ENCODE assay signal across 10 cellular contexts in genomic region chr6:15776458-15776980, GRCh38.
DNase-seq lines count a peak whose midpoint lies in the region; ATAC-seq and TF ChIP-seq lines count a peak whose summit lies in the region.
"Had no signal": no experiment of that assay in that cellular context is flagged by ENCODE, and none has a peak within 500 bp of the region (broad histone marks: within the 10 kb centered on the region; RNA-seq: fewer than 3 reads in every experiment).

No MANE protein-coding gene starts in this region.

- in situ Hi-C loops in HAP-1 (cut with MboI; ENCODE audit: low sequenced_read_pairs): no loop called here

- peak overlapping the region; percentile 83 for H3K27ac Mint-ChIP-seq in activated CD8-positive, alpha-beta T cell treated with anti-CD3 and anti-CD28 coated beads for 36 hours
- H3K27ac Mint-ChIP-seq in activated CD8-positive, alpha-beta T cell treated with anti-CD3 and anti-CD28 coated beads, Interleukin-2, amount 10 ng/mL, durations not matched to agents 7 days and 5 days: no peak overlapping the region
- peak overlapping the region; percentile 78 for H3K27ac Mint-ChIP-seq in activated T-helper 1 cell treated with anti-CD3 and anti-CD28 coated beads, Interleukin-12 subunit alpha, Interleukin-12 subunit beta, Interleukin-2, Interleukin-4 antibody, amounts not matched to agents 30 ng/mL and 10 ng/mL and 1 ng/mL, durations not matched to agents 14 hours and 24 hours and 36 hours
- no peak overlapping the region for H3K27ac Mint-ChIP-seq in naive thymus-derived CD8-positive, alpha-beta T cell
- H3K27ac Mint-ChIP-seq: GM23338 had no signal

- CTCF ChIA-PET in activated CD8-positive, alpha-beta T cell treated with anti-CD3 and anti-CD28 coated beads for 36 hours (lab: Charles Lee): interaction anchor here (0.9 to 1.2 kb wide), 6 partner anchors 9 to 352 kb away, joined by 3 to 4 read pairs (median 3); partner anchors contain the start of gene MYLIP
- CTCF ChIA-PET in activated CD8-positive, alpha-beta T cell treated with anti-CD3 and anti-CD28 coated beads, Interleukin-2, amount 10 ng/mL, durations not matched to agents 7 days and 5 days (lab: Charles Lee): interaction anchor here (0.6 to 2.3 kb wide), 3 partner anchors 85 to 406 kb away, joined by 3 to 8 read pairs (median 3); no protein-coding TSS in a partner anchor

- H3K9me3 ChIP-seq in HAP-1: no peaks in the 10 kb centered on the region

- DNase-seq in activated CD8-positive, alpha-beta T cell treated with anti-CD3 and anti-CD28 coated beads for 36 hours: peak; percentile 58
- no peak for DNase-seq in activated CD8-positive, alpha-beta T cell treated with anti-CD3 and anti-CD28 coated beads, Interleukin-2, amount 10 ng/mL, durations not matched to agents 7 days and 5 days
- DNase-seq in activated T-helper 1 cell treated with anti-CD3 and anti-CD28 coated beads, Interleukin-12 subunit alpha, Interleukin-12 subunit beta, Interleukin-2, Interleukin-4 antibody, amounts not matched to agents 30 ng/mL and 10 ng/mL and 1 ng/mL, durations not matched to agents 14 hours and 24 hours and 36 hours (ENCODE audit: low spot score): peak; percentile 21
- DNase-seq in stimulated activated CD8-positive, alpha-beta memory T cell treated with anti-CD3 and anti-CD28 coated beads, Interleukin-15, amount 100 ng/mL, for 48 hours (ENCODE audit: low read depth in 2 of 2): peak; percentile 2 to 40
- DNase-seq in naive thymus-derived CD8-positive, alpha-beta T cell: no peak
- no peak for DNase-seq in epidermal melanocyte (ENCODE audit: insufficient read length, low spot score)
- no peak for DNase-seq in HAP-1 (ENCODE audit: low spot score in 2 of 2)
- DNase-seq: PC-9 had no signal

- H3K27me3 ChIP-seq in HAP-1 (ENCODE audit: low read depth): no peaks in the 10 kb centered on the region

- H3K36me3 Mint-ChIP-seq in activated CD8-positive, alpha-beta T cell treated with anti-CD3 and anti-CD28 coated beads for 36 hours (ENCODE audit: low read depth): no peaks in the 10 kb centered on the region
- no peaks in the 10 kb centered on the region for H3K36me3 Mint-ChIP-seq in activated CD8-positive, alpha-beta T cell treated with anti-CD3 and anti-CD28 coated beads, Interleukin-2, amount 10 ng/mL, durations not matched to agents 7 days and 5 days (ENCODE audit: low read depth)
- peaks cover 2% of the 10 kb centered on the region for H3K36me3 Mint-ChIP-seq in activated T-helper 1 cell treated with anti-CD3 and anti-CD28 coated beads, Interleukin-12 subunit alpha, Interleukin-12 subunit beta, Interleukin-2, Interleukin-4 antibody, amounts not matched to agents 30 ng/mL and 10 ng/mL and 1 ng/mL, durations not matched to agents 14 hours and 24 hours and 36 hours (ENCODE audit: low read depth)
- no peaks in the 10 kb centered on the region for H3K36me3 Mint-ChIP-seq in naive thymus-derived CD8-positive, alpha-beta T cell

- no peaks in the 10 kb centered on the region for H3K36me3 ChIP-seq in HAP-1 (replicated peaks)

- peaks cover 42% of the 10 kb centered on the region for H3K4me1 Mint-ChIP-seq in activated CD8-positive, alpha-beta T cell treated with anti-CD3 and anti-CD28 coated beads for 36 hours (ENCODE audit: low read depth)
- peaks cover 5% of the 10 kb centered on the region for H3K4me1 Mint-ChIP-seq in activated CD8-positive, alpha-beta T cell treated with anti-CD3 and anti-CD28 coated beads, Interleukin-2, amount 10 ng/mL, durations not matched to agents 7 days and 5 days (ENCODE audit: low read depth)
- peaks cover 46% of the 10 kb centered on the region for H3K4me1 Mint-ChIP-seq in activated T-helper 1 cell treated with anti-CD3 and anti-CD28 coated beads, Interleukin-12 subunit alpha, Interleukin-12 subunit beta, Interleukin-2, Interleukin-4 antibody, amounts not matched to agents 30 ng/mL and 10 ng/mL and 1 ng/mL, durations not matched to agents 14 hours and 24 hours and 36 hours (ENCODE audit: low read depth)
- H3K4me1 Mint-ChIP-seq in naive thymus-derived CD8-positive, alpha-beta T cell: no peaks in the 10 kb centered on the region

- ATAC-seq in activated CD8-positive, alpha-beta T cell treated with anti-CD3 and anti-CD28 coated beads for 36 hours: peak; percentile 86
- no peak for ATAC-seq in activated CD8-positive, alpha-beta T cell treated with anti-CD3 and anti-CD28 coated beads, Interleukin-2, amount 10 ng/mL, durations not matched to agents 7 days and 5 days
- ATAC-seq in HG02759 (IDR thresholded peaks at IDR 0.05; ENCODE audit: unreplicated experiment): peak; percentile 73
- ATAC-seq in naive thymus-derived CD8-positive, alpha-beta T cell: no peak
- ATAC-seq: GM23338 had no signal

- POLR2A ChIA-PET in activated CD8-positive, alpha-beta T cell treated with anti-CD3 and anti-CD28 coated beads for 36 hours (lab: Charles Lee): interaction anchor here (1.0 kb wide), 2 partner anchors 84 to 352 kb away, joined by 3 read pairs; partner anchors contain the start of gene MYLIP
- POLR2A ChIA-PET in activated CD8-positive, alpha-beta T cell treated with anti-CD3 and anti-CD28 coated beads, Interleukin-2, amount 10 ng/mL, durations not matched to agents 7 days and 5 days (lab: Charles Lee): no interaction called here
- POLR2A ChIA-PET in naive thymus-derived CD8-positive, alpha-beta T cell (lab: Charles Lee): no interaction called here

- intact Hi-C loops in activated CD8-positive, alpha-beta T cell treated with anti-CD3 and anti-CD28 coated beads for 36 hours (cut with micrococcal nuclease): no loop called here
- intact Hi-C loops in activated T-helper 1 cell treated with anti-CD3 and anti-CD28 coated beads, Interleukin-12 subunit alpha, Interleukin-12 subunit beta, Interleukin-2, Interleukin-4 antibody, amounts not matched to agents 30 ng/mL and 10 ng/mL and 1 ng/mL, durations not matched to agents 14 hours and 24 hours and 36 hours (cut with micrococcal nuclease): loop anchor here (1.0 to 10.0 kb wide), 14 partner anchors 61 to 988 kb away; partner anchors contain the start of gene ATXN1

- peaks cover 6% of the 10 kb centered on the region for H3K4me1 ChIP-seq in HAP-1

- H3K4me3 ChIP-seq in HAP-1: no peak overlapping the region
- H3K4me3 ChIP-seq: GM23338, PC-9 had no signal

- H3K27me3 Mint-ChIP-seq in activated CD8-positive, alpha-beta T cell treated with anti-CD3 and anti-CD28 coated beads for 36 hours: peaks cover 2% of the 10 kb centered on the region
- H3K27me3 Mint-ChIP-seq in activated CD8-positive, alpha-beta T cell treated with anti-CD3 and anti-CD28 coated beads, Interleukin-2, amount 10 ng/mL, durations not matched to agents 7 days and 5 days (ENCODE audit: low read depth): no peaks in the 10 kb centered on the region
- no peaks in the 10 kb centered on the region for H3K27me3 Mint-ChIP-seq in activated T-helper 1 cell treated with anti-CD3 and anti-CD28 coated beads, Interleukin-12 subunit alpha, Interleukin-12 subunit beta, Interleukin-2, Interleukin-4 antibody, amounts not matched to agents 30 ng/mL and 10 ng/mL and 1 ng/mL, durations not matched to agents 14 hours and 24 hours and 36 hours (ENCODE audit: insufficient read depth)
- H3K27me3 Mint-ChIP-seq in naive thymus-derived CD8-positive, alpha-beta T cell: peaks cover 0 to 6% (median 0%) of the 10 kb centered on the region in 5 donors

- H3K4me3 Mint-ChIP-seq in activated CD8-positive, alpha-beta T cell treated with anti-CD3 and anti-CD28 coated beads for 36 hours: no peak overlapping the region
- no peak overlapping the region for H3K4me3 Mint-ChIP-seq in activated CD8-positive, alpha-beta T cell treated with anti-CD3 and anti-CD28 coated beads, Interleukin-2, amount 10 ng/mL, durations not matched to agents 7 days and 5 days
- no peak overlapping the region for H3K4me3 Mint-ChIP-seq in activated T-helper 1 cell treated with anti-CD3 and anti-CD28 coated beads, Interleukin-12 subunit alpha, Interleukin-12 subunit beta, Interleukin-2, Interleukin-4 antibody, amounts not matched to agents 30 ng/mL and 10 ng/mL and 1 ng/mL, durations not matched to agents 14 hours and 24 hours and 36 hours
- no peak overlapping the region for H3K4me3 Mint-ChIP-seq in naive thymus-derived CD8-positive, alpha-beta T cell
- H3K4me3 Mint-ChIP-seq: GM23338 had no signal

- H3K9me3 Mint-ChIP-seq in activated CD8-positive, alpha-beta T cell treated with anti-CD3 and anti-CD28 coated beads for 36 hours: no peaks in the 10 kb centered on the region
- H3K9me3 Mint-ChIP-seq in activated CD8-positive, alpha-beta T cell treated with anti-CD3 and anti-CD28 coated beads, Interleukin-2, amount 10 ng/mL, durations not matched to agents 7 days and 5 days (ENCODE audit: insufficient read depth): no peaks in the 10 kb centered on the region
- H3K9me3 Mint-ChIP-seq in activated T-helper 1 cell treated with anti-CD3 and anti-CD28 coated beads, Interleukin-12 subunit alpha, Interleukin-12 subunit beta, Interleukin-2, Interleukin-4 antibody, amounts not matched to agents 30 ng/mL and 10 ng/mL and 1 ng/mL, durations not matched to agents 14 hours and 24 hours and 36 hours: no peaks in the 10 kb centered on the region
- H3K9me3 Mint-ChIP-seq in naive thymus-derived CD8-positive, alpha-beta T cell: no peaks in the 10 kb centered on the region
- H3K9me3 Mint-ChIP-seq: GM23338 had no signal

- no peak for TF ChIP-seq CTCF in activated CD8-positive, alpha-beta T cell treated with anti-CD3 and anti-CD28 coated beads for 36 hours (IDR thresholded peaks at IDR 0.05)

Comparison
In these comparisons a context has a peak if more than half of its experiments do, and no peak if none do; other contexts are left out.
1. ATAC-seq: peak in activated CD8-positive, alpha-beta T cell treated with anti-CD3 and anti-CD28 coated beads for 36 hours (single experiment) and HG02759 (single experiment); none in activated CD8-positive, alpha-beta T cell treated with anti-CD3 and anti-CD28 coated beads, Interleukin-2, amount 10 ng/mL, durations not matched to agents 7 days and 5 days (single experiment) and naive thymus-derived CD8-positive, alpha-beta T cell (0 of 2).
2. DNase-seq: peak in activated CD8-positive, alpha-beta T cell treated with anti-CD3 and anti-CD28 coated beads for 36 hours (single experiment), activated T-helper 1 cell treated with anti-CD3 and anti-CD28 coated beads, Interleukin-12 subunit alpha, Interleukin-12 subunit beta, Interleukin-2, Interleukin-4 antibody, amounts not matched to agents 30 ng/mL and 10 ng/mL and 1 ng/mL, durations not matched to agents 14 hours and 24 hours and 36 hours (single experiment) and stimulated activated CD8-positive, alpha-beta memory T cell treated with anti-CD3 and anti-CD28 coated beads, Interleukin-15, amount 100 ng/mL, for 48 hours (2 of 2); none in activated CD8-positive, alpha-beta T cell treated with anti-CD3 and anti-CD28 coated beads, Interleukin-2, amount 10 ng/mL, durations not matched to agents 7 days and 5 days (single experiment), naive thymus-derived CD8-positive, alpha-beta T cell (0 of 10), epidermal melanocyte (single experiment) and HAP-1 (0 of 2).
3. H3K27ac Mint-ChIP-seq: peak in activated CD8-positive, alpha-beta T cell treated with anti-CD3 and anti-CD28 coated beads for 36 hours (single experiment) and activated T-helper 1 cell treated with anti-CD3 and anti-CD28 coated beads, Interleukin-12 subunit alpha, Interleukin-12 subunit beta, Interleukin-2, Interleukin-4 antibody, amounts not matched to agents 30 ng/mL and 10 ng/mL and 1 ng/mL, durations not matched to agents 14 hours and 24 hours and 36 hours (single experiment); none in activated CD8-positive, alpha-beta T cell treated with anti-CD3 and anti-CD28 coated beads, Interleukin-2, amount 10 ng/mL, durations not matched to agents 7 days and 5 days (single experiment) and naive thymus-derived CD8-positive, alpha-beta T cell (0 of 10).